27 cellular contexts compared by ENCODE assay signal in genomic region chr21:31912501-31912900, GRCh38. TPM values are rescaled to one million over a fixed set of nuclear protein-coding genes. Genes with fewer than 3 reads are reported as not detected.
"Had no signal": no experiment of that assay in that cellular context is flagged by ENCODE, and none has a peak within 500 bp of the region (broad histone marks: within the 10 kb centered on the region; RNA-seq: fewer than 3 reads in every experiment).

No MANE protein-coding gene starts in this region.

- H3K27ac ChIP-seq: adrenal gland, ascending aorta, brain microvascular endothelial cell, epithelial cell of prostate, esophagus squamous epithelium, left ventricle myocardium inferior, spleen, suprapubic skin, tibial artery had no signal

- H3K4me3 Mint-ChIP-seq: activated CD4-positive, alpha-beta T cell treated with anti-CD3 and anti-CD28 coated beads for 36 hours; activated CD8-positive, alpha-beta T cell treated with anti-CD3 and anti-CD28 coated beads, Interleukin-2, amount 10 ng/mL, durations not matched to agents 7 days and 5 days; activated naive CD8-positive, alpha-beta T cell treated with anti-CD3 and anti-CD28 coated beads for 36 hours; dendritic cell treated with granulocyte-macrophage colony-stimulating factor and Interleukin-4, amounts not matched to agents 40 ng/mL and 50 ng/mL, for 4 days; naive B cell; T-cell had no signal

- H3K27ac Mint-ChIP-seq: activated CD4-positive, alpha-beta T cell treated with anti-CD3 and anti-CD28 coated beads for 36 hours; activated CD8-positive, alpha-beta T cell treated with anti-CD3 and anti-CD28 coated beads, Interleukin-2, amount 10 ng/mL, durations not matched to agents 7 days and 5 days; activated naive CD8-positive, alpha-beta T cell treated with anti-CD3 and anti-CD28 coated beads for 36 hours; dendritic cell treated with granulocyte-macrophage colony-stimulating factor and Interleukin-4, amounts not matched to agents 40 ng/mL and 50 ng/mL, for 4 days; T-cell had no signal

- H3K4me3 ChIP-seq: adrenal gland, ascending aorta, esophagus squamous epithelium, left ventricle myocardium inferior, lung, spleen, suprapubic skin, tibial artery had no signal

- ATAC-seq: activated CD4-positive, alpha-beta T cell treated with anti-CD3 and anti-CD28 coated beads for 36 hours; activated CD8-positive, alpha-beta T cell treated with anti-CD3 and anti-CD28 coated beads, Interleukin-2, amount 10 ng/mL, durations not matched to agents 7 days and 5 days; right cardiac atrium; T-cell had no signal

- H3K4me1 Mint-ChIP-seq: activated CD4-positive, alpha-beta T cell treated with anti-CD3 and anti-CD28 coated beads for 36 hours; activated naive CD8-positive, alpha-beta T cell treated with anti-CD3 and anti-CD28 coated beads for 36 hours; naive B cell; T-cell had no signal

- DNase-seq: activated CD4-positive, alpha-beta T cell treated with anti-CD3 and anti-CD28 coated beads for 36 hours; activated CD4-positive, CD25-positive, alpha-beta regulatory T cell; activated CD8-positive, alpha-beta T cell treated with anti-CD3 and anti-CD28 coated beads, Interleukin-2, amount 10 ng/mL, durations not matched to agents 7 days and 5 days; activated effector memory CD4-positive, alpha-beta T cell treated with Interleukin-2 at 50 U/mL for 16 hours; activated naive CD4-positive, alpha-beta T cell treated with Interleukin-2 at 50 U/mL for 16 hours; activated naive CD8-positive, alpha-beta T cell treated with anti-CD3 and anti-CD28 coated beads for 36 hours; adrenal gland; brain microvascular endothelial cell; central memory CD4-positive, alpha-beta T cell; effector CD4-positive, alpha-beta T cell; esophagus squamous epithelium; foreskin melanocyte; glutamatergic neuron; left ventricle myocardium inferior; naive B cell; posterior cingulate gyrus; right cardiac atrium; spleen; stimulated activated naive CD4-positive, alpha-beta T cell; T-cell; tibial artery had no signal

- H3K27me3 ChIP-seq: adrenal gland, ascending aorta, brain microvascular endothelial cell, suprapubic skin had no signal

- H3K9me3 ChIP-seq: adrenal gland, ascending aorta, esophagus squamous epithelium, left ventricle myocardium inferior, spleen, suprapubic skin, tibial artery had no signal

- H3K36me3 Mint-ChIP-seq: activated naive CD8-positive, alpha-beta T cell treated with anti-CD3 and anti-CD28 coated beads for 36 hours; naive B cell; T-cell had no signal

- H3K36me3 ChIP-seq: adrenal gland, ascending aorta, brain microvascular endothelial cell, esophagus squamous epithelium, left ventricle myocardium inferior, spleen, suprapubic skin, tibial artery had no signal

- H3K9me3 Mint-ChIP-seq: activated naive CD8-positive, alpha-beta T cell treated with anti-CD3 and anti-CD28 coated beads for 36 hours; dendritic cell treated with granulocyte-macrophage colony-stimulating factor and Interleukin-4, amounts not matched to agents 40 ng/mL and 50 ng/mL, for 4 days; naive B cell; T-cell had no signal

- H3K4me1 ChIP-seq: adrenal gland, ascending aorta, left ventricle myocardium inferior, spleen, tibial artery had no signal

RNA-seq across cellular contexts. Expression of gene HUNK, which starts 39.7 kb away (rescaled TPM):
- total RNA-seq: T-helper 2 cell treated with Interferon-gamma antibody and Interleukin-4, amounts not matched to agents 100 ng/mL and 5 ng/mL, for 36 hours had no signal
